1 cellular context compared by ENCODE assay signal in the genomic region with DNA sequence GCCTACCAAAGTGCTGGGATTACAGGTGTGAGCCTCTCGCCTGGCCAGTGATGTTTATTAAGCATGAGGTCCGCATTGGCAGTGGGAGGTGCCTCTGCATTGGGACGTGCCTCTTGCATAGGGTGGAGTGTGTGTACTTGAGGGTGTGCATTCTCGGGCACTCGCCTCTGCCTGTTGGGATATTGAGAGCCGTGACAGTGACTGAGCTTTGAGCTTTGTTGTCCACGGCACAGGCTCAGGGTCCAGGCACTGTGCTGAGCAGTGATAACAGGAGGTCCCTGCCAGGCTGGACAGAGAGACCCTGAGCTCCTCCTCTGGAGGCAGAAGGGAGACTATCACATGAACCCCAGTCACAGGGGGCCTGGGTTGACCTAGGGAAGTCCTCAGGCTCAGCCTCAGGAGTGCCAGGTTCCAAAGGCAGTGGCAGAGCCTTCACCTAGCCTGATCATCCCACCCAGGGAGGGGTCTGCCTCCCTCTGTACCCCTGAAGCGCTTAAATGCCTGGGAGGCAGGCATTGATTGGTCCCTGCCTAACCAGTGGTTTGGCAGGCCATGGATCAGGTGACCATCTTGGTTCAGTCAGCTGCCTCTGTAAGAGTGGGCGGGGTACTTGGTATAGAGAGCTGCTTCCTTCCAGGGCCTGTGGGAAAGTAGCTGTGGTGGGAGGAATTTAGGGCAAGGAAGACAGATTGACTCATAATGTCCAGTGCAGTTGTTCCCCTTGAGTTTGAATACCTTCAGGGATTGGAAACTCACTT.
TF ChIP-seq lines count a peak whose summit lies in the region.

No MANE protein-coding gene starts in this region.

TF ChIP-seq in HepG2, 621 proteins besides CTCF, POLR2A, EP300 and RAD21 (continued from another document and continues in another):
- TF ChIP-seq, protein P1, sequence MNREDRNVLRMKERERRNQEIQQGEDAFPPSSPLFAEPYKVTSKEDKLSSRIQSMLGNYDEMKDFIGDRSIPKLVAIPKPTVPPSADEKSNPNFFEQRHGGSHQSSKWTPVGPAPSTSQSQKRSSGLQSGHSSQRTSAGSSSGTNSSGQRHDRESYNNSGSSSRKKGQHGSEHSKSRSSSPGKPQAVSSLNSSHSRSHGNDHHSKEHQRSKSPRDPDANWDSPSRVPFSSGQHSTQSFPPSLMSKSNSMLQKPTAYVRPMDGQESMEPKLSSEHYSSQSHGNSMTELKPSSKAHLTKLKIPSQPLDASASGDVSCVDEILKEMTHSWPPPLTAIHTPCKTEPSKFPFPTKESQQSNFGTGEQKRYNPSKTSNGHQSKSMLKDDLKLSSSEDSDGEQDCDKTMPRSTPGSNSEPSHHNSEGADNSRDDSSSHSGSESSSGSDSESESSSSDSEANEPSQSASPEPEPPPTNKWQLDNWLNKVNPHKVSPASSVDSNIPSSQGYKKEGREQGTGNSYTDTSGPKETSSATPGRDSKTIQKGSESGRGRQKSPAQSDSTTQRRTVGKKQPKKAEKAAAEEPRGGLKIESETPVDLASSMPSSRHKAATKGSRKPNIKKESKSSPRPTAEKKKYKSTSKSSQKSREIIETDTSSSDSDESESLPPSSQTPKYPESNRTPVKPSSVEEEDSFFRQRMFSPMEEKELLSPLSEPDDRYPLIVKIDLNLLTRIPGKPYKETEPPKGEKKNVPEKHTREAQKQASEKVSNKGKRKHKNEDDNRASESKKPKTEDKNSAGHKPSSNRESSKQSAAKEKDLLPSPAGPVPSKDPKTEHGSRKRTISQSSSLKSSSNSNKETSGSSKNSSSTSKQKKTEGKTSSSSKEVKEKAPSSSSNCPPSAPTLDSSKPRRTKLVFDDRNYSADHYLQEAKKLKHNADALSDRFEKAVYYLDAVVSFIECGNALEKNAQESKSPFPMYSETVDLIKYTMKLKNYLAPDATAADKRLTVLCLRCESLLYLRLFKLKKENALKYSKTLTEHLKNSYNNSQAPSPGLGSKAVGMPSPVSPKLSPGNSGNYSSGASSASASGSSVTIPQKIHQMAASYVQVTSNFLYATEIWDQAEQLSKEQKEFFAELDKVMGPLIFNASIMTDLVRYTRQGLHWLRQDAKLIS (CRISPR knock-in tag; IDR thresholded peaks at IDR 0.05) = no peak
- TF ChIP-seq ARID2 (CRISPR knock-in tag; IDR thresholded peaks at IDR 0.05; ENCODE audit: borderline replicate concordance) (no peak), ATAD3A (CRISPR knock-in tag; IDR thresholded peaks at IDR 0.05) (no peak), NCOA2 (CRISPR knock-in tag; IDR thresholded peaks at IDR 0.05) (0 out of 2 replicates have a peak, but pooled peaks have one; percentile 27), ZNF331 (CRISPR knock-in tag; IDR thresholded peaks at IDR 0.05) (peak; percentile 64; the same call in 1 of the 2 replicates), BHLHE40 (IDR thresholded peaks at IDR 0.05; ENCODE audit: low read length) (no peak), ZNF264 (CRISPR knock-in tag; IDR thresholded peaks at IDR 0.05) (peak; percentile 87), SRY (CRISPR knock-in tag; IDR thresholded peaks at IDR 0.05) (no peak), ZNF180 (CRISPR knock-in tag; IDR thresholded peaks at IDR 0.05; ENCODE audit: borderline replicate concordance, low read depth) (no peak), ZNF432 (CRISPR knock-in tag; IDR thresholded peaks at IDR 0.05; ENCODE audit: borderline replicate concordance) (no peak), PPARG (CRISPR knock-in tag; conservative IDR thresholded peaks at IDR 0.05) (no peak), KAT2B (IDR thresholded peaks at IDR 0.05; ENCODE audit: borderline replicate concordance, low read depth, low read length) (no peak), ZNF547 (CRISPR knock-in tag; IDR thresholded peaks at IDR 0.05) (0 out of 2 replicates have a peak, but pooled peaks have one; percentile 40), CENPX (CRISPR knock-in tag; IDR thresholded peaks at IDR 0.05) (no peak), ZNF781 (CRISPR knock-in tag; IDR thresholded peaks at IDR 0.05; ENCODE audit: borderline replicate concordance, not compliant biosample characterization) (no peak), FOXJ3 (CRISPR knock-in tag; IDR thresholded peaks at IDR 0.05; ENCODE audit: borderline replicate concordance) (0 out of 2 replicates have a peak, but pooled peaks have one; percentile 41), ARHGAP35 (CRISPR knock-in tag; IDR thresholded peaks at IDR 0.05; ENCODE audit: borderline replicate concordance) (no peak; the same call in 1 of the 2 replicates), U2AF1 (optimal IDR thresholded peaks at IDR 0.05; ENCODE audit: low read depth, low read length) (no peak), TAF1 (CRISPR knock-in tag; IDR thresholded peaks at IDR 0.05) (peak; percentile 40; the same call in 1 of the 2 replicates), HOXA5 (CRISPR knock-in tag; IDR thresholded peaks at IDR 0.05) (no peak; the same call in 1 of the 2 replicates), ZIK1 (CRISPR knock-in tag; IDR thresholded peaks at IDR 0.05; ENCODE audit: borderline replicate concordance, low read depth) (no peak), ZNF136 (CRISPR knock-in tag; IDR thresholded peaks at IDR 0.05; ENCODE audit: low read depth) (peak; percentile 87), TP53 (CRISPR knock-in tag; conservative IDR thresholded peaks at IDR 0.05) (no peak), ZNF138 (CRISPR knock-in tag; IDR thresholded peaks at IDR 0.05; ENCODE audit: low read depth) (no peak), ELF1 (CRISPR knock-in tag; IDR thresholded peaks at IDR 0.05) (no peak), ZNF317 (CRISPR knock-in tag; IDR thresholded peaks at IDR 0.05) (no peak), THYN1 (CRISPR knock-in tag; IDR thresholded peaks at IDR 0.05; ENCODE audit: borderline replicate concordance, low read depth) (no peak)
- TF ChIP-seq, protein P2, sequence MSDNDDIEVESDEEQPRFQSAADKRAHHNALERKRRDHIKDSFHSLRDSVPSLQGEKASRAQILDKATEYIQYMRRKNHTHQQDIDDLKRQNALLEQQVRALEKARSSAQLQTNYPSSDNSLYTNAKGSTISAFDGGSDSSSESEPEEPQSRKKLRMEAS (IDR thresholded peaks at IDR 0.05) = peak; percentile 67; the same call in 1 of the 2 replicates
- TF ChIP-seq, protein P3, sequence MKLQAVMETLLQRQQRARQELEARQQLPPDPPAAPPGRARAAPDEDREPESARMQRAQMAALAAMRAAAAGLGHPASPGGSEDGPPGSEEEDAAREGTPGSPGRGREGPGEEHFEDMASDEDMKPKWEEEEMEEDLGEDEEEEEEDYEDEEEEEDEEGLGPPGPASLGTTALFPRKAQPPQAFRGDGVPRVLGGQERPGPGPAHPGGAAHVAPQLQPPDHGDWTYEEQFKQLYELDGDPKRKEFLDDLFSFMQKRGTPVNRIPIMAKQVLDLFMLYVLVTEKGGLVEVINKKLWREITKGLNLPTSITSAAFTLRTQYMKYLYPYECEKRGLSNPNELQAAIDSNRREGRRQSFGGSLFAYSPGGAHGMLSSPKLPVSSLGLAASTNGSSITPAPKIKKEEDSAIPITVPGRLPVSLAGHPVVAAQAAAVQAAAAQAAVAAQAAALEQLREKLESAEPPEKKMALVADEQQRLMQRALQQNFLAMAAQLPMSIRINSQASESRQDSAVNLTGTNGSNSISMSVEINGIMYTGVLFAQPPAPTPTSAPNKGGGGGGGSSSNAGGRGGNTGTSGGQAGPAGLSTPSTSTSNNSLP (IDR thresholded peaks at IDR 0.05; ENCODE audit: low read depth, low read length) = no peak
- TF ChIP-seq, protein P4, sequence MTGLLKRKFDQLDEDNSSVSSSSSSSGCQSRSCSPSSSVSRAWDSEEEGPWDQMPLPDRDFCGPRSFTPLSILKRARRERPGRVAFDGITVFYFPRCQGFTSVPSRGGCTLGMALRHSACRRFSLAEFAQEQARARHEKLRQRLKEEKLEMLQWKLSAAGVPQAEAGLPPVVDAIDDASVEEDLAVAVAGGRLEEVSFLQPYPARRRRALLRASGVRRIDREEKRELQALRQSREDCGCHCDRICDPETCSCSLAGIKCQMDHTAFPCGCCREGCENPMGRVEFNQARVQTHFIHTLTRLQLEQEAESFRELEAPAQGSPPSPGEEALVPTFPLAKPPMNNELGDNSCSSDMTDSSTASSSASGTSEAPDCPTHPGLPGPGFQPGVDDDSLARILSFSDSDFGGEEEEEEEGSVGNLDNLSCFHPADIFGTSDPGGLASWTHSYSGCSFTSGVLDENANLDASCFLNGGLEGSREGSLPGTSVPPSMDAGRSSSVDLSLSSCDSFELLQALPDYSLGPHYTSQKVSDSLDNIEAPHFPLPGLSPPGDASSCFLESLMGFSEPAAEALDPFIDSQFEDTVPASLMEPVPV (CRISPR knock-in tag; IDR thresholded peaks at IDR 0.05) = no peak
- TF ChIP-seq, protein P5, sequence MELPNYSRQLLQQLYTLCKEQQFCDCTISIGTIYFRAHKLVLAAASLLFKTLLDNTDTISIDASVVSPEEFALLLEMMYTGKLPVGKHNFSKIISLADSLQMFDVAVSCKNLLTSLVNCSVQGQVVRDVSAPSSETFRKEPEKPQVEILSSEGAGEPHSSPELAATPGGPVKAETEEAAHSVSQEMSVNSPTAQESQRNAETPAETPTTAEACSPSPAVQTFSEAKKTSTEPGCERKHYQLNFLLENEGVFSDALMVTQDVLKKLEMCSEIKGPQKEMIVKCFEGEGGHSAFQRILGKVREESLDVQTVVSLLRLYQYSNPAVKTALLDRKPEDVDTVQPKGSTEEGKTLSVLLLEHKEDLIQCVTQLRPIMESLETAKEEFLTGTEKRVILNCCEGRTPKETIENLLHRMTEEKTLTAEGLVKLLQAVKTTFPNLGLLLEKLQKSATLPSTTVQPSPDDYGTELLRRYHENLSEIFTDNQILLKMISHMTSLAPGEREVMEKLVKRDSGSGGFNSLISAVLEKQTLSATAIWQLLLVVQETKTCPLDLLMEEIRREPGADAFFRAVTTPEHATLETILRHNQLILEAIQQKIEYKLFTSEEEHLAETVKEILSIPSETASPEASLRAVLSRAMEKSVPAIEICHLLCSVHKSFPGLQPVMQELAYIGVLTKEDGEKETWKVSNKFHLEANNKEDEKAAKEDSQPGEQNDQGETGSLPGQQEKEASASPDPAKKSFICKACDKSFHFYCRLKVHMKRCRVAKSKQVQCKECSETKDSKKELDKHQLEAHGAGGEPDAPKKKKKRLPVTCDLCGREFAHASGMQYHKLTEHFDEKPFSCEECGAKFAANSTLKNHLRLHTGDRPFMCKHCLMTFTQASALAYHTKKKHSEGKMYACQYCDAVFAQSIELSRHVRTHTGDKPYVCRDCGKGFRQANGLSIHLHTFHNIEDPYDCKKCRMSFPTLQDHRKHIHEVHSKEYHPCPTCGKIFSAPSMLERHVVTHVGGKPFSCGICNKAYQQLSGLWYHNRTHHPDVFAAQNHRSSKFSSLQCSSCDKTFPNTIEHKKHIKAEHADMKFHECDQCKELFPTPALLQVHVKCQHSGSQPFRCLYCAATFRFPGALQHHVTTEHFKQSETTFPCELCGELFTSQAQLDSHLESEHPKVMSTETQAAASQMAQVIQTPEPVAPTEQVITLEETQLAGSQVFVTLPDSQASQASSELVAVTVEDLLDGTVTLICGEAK (IDR thresholded peaks at IDR 0.05) = no peak
- TF ChIP-seq, protein P5 (CRISPR knock-in tag; IDR thresholded peaks at IDR 0.05) = peak; percentile 71; the same call in 1 of the 2 replicates
- TF ChIP-seq, protein P6, sequence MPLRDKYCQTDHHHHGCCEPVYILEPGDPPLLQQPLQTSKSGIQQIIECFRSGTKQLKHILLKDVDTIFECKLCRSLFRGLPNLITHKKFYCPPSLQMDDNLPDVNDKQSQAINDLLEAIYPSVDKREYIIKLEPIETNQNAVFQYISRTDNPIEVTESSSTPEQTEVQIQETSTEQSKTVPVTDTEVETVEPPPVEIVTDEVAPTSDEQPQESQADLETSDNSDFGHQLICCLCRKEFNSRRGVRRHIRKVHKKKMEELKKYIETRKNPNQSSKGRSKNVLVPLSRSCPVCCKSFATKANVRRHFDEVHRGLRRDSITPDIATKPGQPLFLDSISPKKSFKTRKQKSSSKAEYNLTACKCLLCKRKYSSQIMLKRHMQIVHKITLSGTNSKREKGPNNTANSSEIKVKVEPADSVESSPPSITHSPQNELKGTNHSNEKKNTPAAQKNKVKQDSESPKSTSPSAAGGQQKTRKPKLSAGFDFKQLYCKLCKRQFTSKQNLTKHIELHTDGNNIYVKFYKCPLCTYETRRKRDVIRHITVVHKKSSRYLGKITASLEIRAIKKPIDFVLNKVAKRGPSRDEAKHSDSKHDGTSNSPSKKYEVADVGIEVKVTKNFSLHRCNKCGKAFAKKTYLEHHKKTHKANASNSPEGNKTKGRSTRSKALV (CRISPR knock-in tag; IDR thresholded peaks at IDR 0.05) = 0 out of 2 replicates have a peak, but pooled peaks have one; percentile 43
- TF ChIP-seq, protein P7, sequence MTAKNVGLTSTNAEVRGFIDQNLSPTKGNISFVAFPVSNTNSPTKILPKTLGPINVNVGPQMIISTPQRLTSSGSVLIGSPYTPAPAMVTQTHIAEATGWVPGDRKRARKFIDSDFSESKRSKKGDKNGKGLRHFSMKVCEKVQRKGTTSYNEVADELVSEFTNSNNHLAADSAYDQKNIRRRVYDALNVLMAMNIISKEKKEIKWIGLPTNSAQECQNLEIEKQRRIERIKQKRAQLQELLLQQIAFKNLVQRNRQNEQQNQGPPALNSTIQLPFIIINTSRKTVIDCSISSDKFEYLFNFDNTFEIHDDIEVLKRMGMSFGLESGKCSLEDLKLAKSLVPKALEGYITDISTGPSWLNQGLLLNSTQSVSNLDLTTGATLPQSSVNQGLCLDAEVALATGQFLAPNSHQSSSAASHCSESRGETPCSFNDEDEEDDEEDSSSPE (CRISPR knock-in tag; IDR thresholded peaks at IDR 0.05) = 0 out of 2 replicates have a peak, but pooled peaks have one; percentile 24
